In genomic region chr10:70540089-70540788, GRCh38 we compare ENCODE assay signal across 8 cellular contexts.
DNase-seq lines count a peak whose midpoint lies in the region; ATAC-seq and TF ChIP-seq lines count a peak whose summit lies in the region.

No MANE protein-coding gene starts in this region.

- H3K4me3 Mint-ChIP-seq in activated CD8-positive, alpha-beta memory T cell treated with anti-CD3 and anti-CD28 coated beads, Interleukin-2, amount 10 ng/mL, durations not matched to agents 7 days and 5 days = no peak overlapping the region
- no peak overlapping the region for H3K4me3 Mint-ChIP-seq in stimulated activated naive CD8-positive, alpha-beta T cell treated with anti-CD3 and anti-CD28 coated beads, Interleukin-15, amount 100 ng/mL, for 72 hours

- H3K27ac ChIP-seq in left ventricle myocardium inferior (replicated peaks) = no peak overlapping the region

- no peak overlapping the region for H3K27ac Mint-ChIP-seq in activated CD8-positive, alpha-beta memory T cell treated with anti-CD3 and anti-CD28 coated beads, Interleukin-2, amount 10 ng/mL, durations not matched to agents 7 days and 5 days
- no peak overlapping the region for H3K27ac Mint-ChIP-seq in stimulated activated naive CD8-positive, alpha-beta T cell treated with anti-CD3 and anti-CD28 coated beads, Interleukin-15, amount 100 ng/mL, for 72 hours

- TF ChIP-seq POLR2A in GM18505 (IDR thresholded peaks at IDR 0.05; ENCODE audit: borderline replicate concordance, extremely low read depth, insufficient read depth, insufficient read length) = no peak

- no peaks in the 10 kb centered on the region for H3K36me3 Mint-ChIP-seq in activated CD8-positive, alpha-beta memory T cell treated with anti-CD3 and anti-CD28 coated beads, Interleukin-2, amount 10 ng/mL, durations not matched to agents 7 days and 5 days

- H3K27me3 Mint-ChIP-seq in activated CD8-positive, alpha-beta memory T cell treated with anti-CD3 and anti-CD28 coated beads, Interleukin-2, amount 10 ng/mL, durations not matched to agents 7 days and 5 days = peaks cover 14% of the 10 kb centered on the region
- H3K27me3 Mint-ChIP-seq in stimulated activated naive CD8-positive, alpha-beta T cell treated with anti-CD3 and anti-CD28 coated beads, Interleukin-15, amount 100 ng/mL, for 72 hours = no peaks in the 10 kb centered on the region

- no peak overlapping the region for H3K4me3 ChIP-seq in left ventricle myocardium inferior

- intact Hi-C loops in left ventricle myocardium inferior (cut with micrococcal nuclease) = loop anchor here (2.0 kb wide), 1 partner anchor 79 kb away; no protein-coding TSS in a partner anchor

- no peaks in the 10 kb centered on the region for H3K4me1 ChIP-seq in left ventricle myocardium inferior

- H3K27me3 ChIP-seq in left ventricle myocardium inferior (ENCODE audit: low read depth) = no peaks in the 10 kb centered on the region

- DNase-seq in stimulated activated naive CD4-positive, alpha-beta T cell (lab: John Stamatoyannopoulos, UW) = peak in 4 of 6 experiments; percentile 1 to 9 (median 6)
- DNase-seq in stimulated activated naive CD4-positive, alpha-beta T cell treated with Interleukin-2 at 50 U/mL for 16 hours (lab: John Stamatoyannopoulos, UW) = no peak
- DNase-seq in activated CD8-positive, alpha-beta memory T cell treated with anti-CD3 and anti-CD28 coated beads, Interleukin-2, amount 10 ng/mL, durations not matched to agents 7 days and 5 days = no peak
- DNase-seq in left ventricle myocardium inferior (no peak), DMS79 (lab: John Stamatoyannopoulos, UW) (no peak)
- DNase-seq in stimulated activated naive CD8-positive, alpha-beta T cell treated with anti-CD3 and anti-CD28 coated beads, Interleukin-15, amount 100 ng/mL, for 72 hours = peak; percentile 29 to 34

- peak; percentile 60 for ATAC-seq in activated CD8-positive, alpha-beta memory T cell treated with anti-CD3 and anti-CD28 coated beads, Interleukin-2, amount 10 ng/mL, durations not matched to agents 7 days and 5 days
- ATAC-seq in stimulated activated naive CD8-positive, alpha-beta T cell treated with anti-CD3 and anti-CD28 coated beads, Interleukin-15, amount 100 ng/mL, for 72 hours = peak; percentile 38
- ATAC-seq in GM18505 (IDR thresholded peaks at IDR 0.05; ENCODE audit: unreplicated experiment) (no peak), GM18907 (IDR thresholded peaks at IDR 0.05; ENCODE audit: unreplicated experiment) (no peak)

- no peaks in the 10 kb centered on the region for H3K9me3 Mint-ChIP-seq in activated CD8-positive, alpha-beta memory T cell treated with anti-CD3 and anti-CD28 coated beads, Interleukin-2, amount 10 ng/mL, durations not matched to agents 7 days and 5 days (ENCODE audit: low read depth)
- H3K9me3 Mint-ChIP-seq in stimulated activated naive CD8-positive, alpha-beta T cell treated with anti-CD3 and anti-CD28 coated beads, Interleukin-15, amount 100 ng/mL, for 72 hours = no peaks in the 10 kb centered on the region

- peak; percentile 79 for TF ChIP-seq CTCF in left ventricle myocardium inferior (IDR thresholded peaks at IDR 0.05; ENCODE audit: borderline replicate concordance)

- peaks cover 26% of the 10 kb centered on the region for H3K36me3 ChIP-seq in left ventricle myocardium inferior

- H3K9me3 ChIP-seq in left ventricle myocardium inferior (replicated peaks) = no peaks in the 10 kb centered on the region

- CTCF ChIA-PET in activated CD8-positive, alpha-beta memory T cell treated with anti-CD3 and anti-CD28 coated beads, Interleukin-2, amount 10 ng/mL, durations not matched to agents 7 days and 5 days (lab: Charles Lee) = interaction anchor here (1.3 to 1.4 kb wide), 2 partner anchors 79 to 338 kb away, joined by 3 to 15 read pairs; no protein-coding TSS in a partner anchor

- no peaks in the 10 kb centered on the region for H3K4me1 Mint-ChIP-seq in activated CD8-positive, alpha-beta memory T cell treated with anti-CD3 and anti-CD28 coated beads, Interleukin-2, amount 10 ng/mL, durations not matched to agents 7 days and 5 days
- H3K4me1 Mint-ChIP-seq in stimulated activated naive CD8-positive, alpha-beta T cell treated with anti-CD3 and anti-CD28 coated beads, Interleukin-15, amount 100 ng/mL, for 72 hours = no peaks in the 10 kb centered on the region

Comparison
In these comparisons a context has a peak if more than half of its experiments do, and no peak if none do; other contexts are left out.
1. DNase-seq: peak in stimulated activated naive CD4-positive, alpha-beta T cell (4 of 6) and stimulated activated naive CD8-positive, alpha-beta T cell treated with anti-CD3 and anti-CD28 coated beads, Interleukin-15, amount 100 ng/mL, for 72 hours (2 of 2); none in stimulated activated naive CD4-positive, alpha-beta T cell treated with Interleukin-2 at 50 U/mL for 16 hours (single experiment), activated CD8-positive, alpha-beta memory T cell treated with anti-CD3 and anti-CD28 coated beads, Interleukin-2, amount 10 ng/mL, durations not matched to agents 7 days and 5 days (single experiment), left ventricle myocardium inferior (single experiment) and DMS79 (single experiment).
2. ATAC-seq: peak in activated CD8-positive, alpha-beta memory T cell treated with anti-CD3 and anti-CD28 coated beads, Interleukin-2, amount 10 ng/mL, durations not matched to agents 7 days and 5 days (single experiment) and stimulated activated naive CD8-positive, alpha-beta T cell treated with anti-CD3 and anti-CD28 coated beads, Interleukin-15, amount 100 ng/mL, for 72 hours (single experiment); none in GM18505 (single experiment) and GM18907 (single experiment).